ENCODE assay signal across 27 cellular contexts in the genomic region with DNA sequence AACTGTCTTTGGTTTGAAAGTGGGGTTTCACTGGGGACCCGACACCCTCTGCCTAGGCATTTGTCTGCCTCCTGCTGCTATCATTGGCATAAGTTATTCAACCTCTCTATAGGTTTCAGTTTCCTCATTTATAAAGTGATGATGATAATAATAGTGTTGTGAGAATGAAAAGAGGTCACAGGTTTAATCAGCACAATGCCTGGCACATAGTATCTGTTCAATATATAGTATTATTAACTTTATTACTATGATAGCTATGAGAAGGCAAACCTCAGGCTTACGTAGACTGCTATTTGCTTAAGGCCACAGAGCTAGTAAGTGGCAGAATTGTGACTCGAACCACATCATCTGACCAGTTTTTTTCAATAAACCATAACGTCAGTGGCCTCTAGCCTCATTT.
"Had no signal": no experiment of that assay in that cellular context is flagged by ENCODE, and none has a peak within 500 bp of the region (broad histone marks: within the 10 kb centered on the region; RNA-seq: fewer than 3 reads in every experiment).

No MANE protein-coding gene starts in this region.

- H3K27me3 Mint-ChIP-seq: activated CD4-positive, alpha-beta memory T cell treated with anti-CD3 and anti-CD28 coated beads, Interleukin-2, amount 10 ng/mL, durations not matched to agents 7 days and 5 days; activated CD4-positive, alpha-beta T cell treated with anti-CD3 and anti-CD28 coated beads, Interleukin-2, amount 10 ng/mL, durations not matched to agents 7 days and 5 days; activated naive CD8-positive, alpha-beta T cell; activated T-cell treated with anti-CD3 and anti-CD28 coated beads, Interleukin-2, amount 50 U/mL, for 24 hours; central memory CD8-positive, alpha-beta T cell; dendritic cell treated with granulocyte-macrophage colony-stimulating factor and Interleukin-4, amounts not matched to agents 40 ng/mL and 50 ng/mL, for 4 days; naive thymus-derived CD4-positive, alpha-beta T cell; stimulated activated memory B cell treated with anti-CD40 and anti-IgM and Interleukin-4, amounts not matched to agents 10 μg/mL and 1 μg/mL and 100 μg/mL, for 72 hours had no signal

- H3K4me3 Mint-ChIP-seq: activated CD4-positive, alpha-beta memory T cell treated with anti-CD3 and anti-CD28 coated beads, Interleukin-2, amount 10 ng/mL, durations not matched to agents 7 days and 5 days; activated CD4-positive, alpha-beta T cell treated with anti-CD3 and anti-CD28 coated beads, Interleukin-2, amount 10 ng/mL, durations not matched to agents 7 days and 5 days; activated naive CD8-positive, alpha-beta T cell; activated T-cell treated with anti-CD3 and anti-CD28 coated beads, Interleukin-2, amount 50 U/mL, for 24 hours; central memory CD8-positive, alpha-beta T cell; dendritic cell treated with granulocyte-macrophage colony-stimulating factor and Interleukin-4, amounts not matched to agents 40 ng/mL and 50 ng/mL, for 4 days; endodermal cell; naive thymus-derived CD4-positive, alpha-beta T cell; neural crest cell; stimulated activated memory B cell treated with anti-CD40 and anti-IgM and Interleukin-4, amounts not matched to agents 10 μg/mL and 1 μg/mL and 100 μg/mL, for 72 hours had no signal

- FAIRE-seq: bronchial epithelial cell, keratinocyte, small intestine had no signal

- H3K9me3 Mint-ChIP-seq: activated CD4-positive, alpha-beta memory T cell treated with anti-CD3 and anti-CD28 coated beads, Interleukin-2, amount 10 ng/mL, durations not matched to agents 7 days and 5 days; activated CD4-positive, alpha-beta T cell treated with anti-CD3 and anti-CD28 coated beads, Interleukin-2, amount 10 ng/mL, durations not matched to agents 7 days and 5 days; activated T-cell treated with anti-CD3 and anti-CD28 coated beads, Interleukin-2, amount 50 U/mL, for 24 hours; central memory CD8-positive, alpha-beta T cell; dendritic cell treated with granulocyte-macrophage colony-stimulating factor and Interleukin-4, amounts not matched to agents 40 ng/mL and 50 ng/mL, for 4 days; endodermal cell; neural crest cell; stimulated activated memory B cell treated with anti-CD40 and anti-IgM and Interleukin-4, amounts not matched to agents 10 μg/mL and 1 μg/mL and 100 μg/mL, for 72 hours had no signal

- H3K27ac Mint-ChIP-seq: activated CD4-positive, alpha-beta memory T cell treated with anti-CD3 and anti-CD28 coated beads, Interleukin-2, amount 10 ng/mL, durations not matched to agents 7 days and 5 days; activated CD4-positive, alpha-beta T cell treated with anti-CD3 and anti-CD28 coated beads, Interleukin-2, amount 10 ng/mL, durations not matched to agents 7 days and 5 days; activated naive CD8-positive, alpha-beta T cell; activated T-cell treated with anti-CD3 and anti-CD28 coated beads, Interleukin-2, amount 50 U/mL, for 24 hours; naive thymus-derived CD4-positive, alpha-beta T cell; stimulated activated memory B cell treated with anti-CD40 and anti-IgM and Interleukin-4, amounts not matched to agents 10 μg/mL and 1 μg/mL and 100 μg/mL, for 72 hours had no signal

- ATAC-seq: esophagus mucosa; left cardiac atrium; naive thymus-derived CD4-positive, alpha-beta T cell; psoas muscle; stimulated activated memory B cell treated with anti-CD40 and anti-IgM and Interleukin-4, amounts not matched to agents 10 μg/mL and 1 μg/mL and 100 μg/mL, for 72 hours had no signal

- H3K4me1 Mint-ChIP-seq: activated CD4-positive, alpha-beta memory T cell treated with anti-CD3 and anti-CD28 coated beads, Interleukin-2, amount 10 ng/mL, durations not matched to agents 7 days and 5 days; activated CD4-positive, alpha-beta T cell treated with anti-CD3 and anti-CD28 coated beads, Interleukin-2, amount 10 ng/mL, durations not matched to agents 7 days and 5 days; neural crest cell; stimulated activated memory B cell treated with anti-CD40 and anti-IgM and Interleukin-4, amounts not matched to agents 10 μg/mL and 1 μg/mL and 100 μg/mL, for 72 hours had no signal

- DNase-seq: activated CD4-positive, alpha-beta memory T cell treated with anti-CD3 and anti-CD28 coated beads, Interleukin-2, amount 10 ng/mL, durations not matched to agents 7 days and 5 days; activated CD4-positive, alpha-beta T cell treated with anti-CD3 and anti-CD28 coated beads for 1 hour; activated CD4-positive, alpha-beta T cell treated with anti-CD3 and anti-CD28 coated beads, Interleukin-2, amount 10 ng/mL, durations not matched to agents 7 days and 5 days; activated CD8-positive, alpha-beta memory T cell treated with anti-CD3 and anti-CD28 coated beads, Interleukin-2, amount 50 U/mL, for 48 hours; activated naive CD4-positive, alpha-beta T cell treated with Interleukin-2 at 50 U/mL for 16 hours; activated T-cell treated with anti-CD3 and anti-CD28 coated beads, Interleukin-2, amount 50 U/mL, for 24 hours; anterior cingulate cortex; head of caudate nucleus; hippocampal formation; left cardiac atrium; midbrain; naive thymus-derived CD4-positive, alpha-beta T cell; occipital lobe; psoas muscle; sigmoid colon; small intestine; stimulated activated CD4-positive, alpha-beta T cell treated with anti-CD3 and anti-CD28 coated beads, Interleukin-4, amount 100 ng/mL, for 24 hours; T1000 had no signal
